Comparison of ENCODE assay signal across 8 cellular contexts in the genomic region with DNA sequence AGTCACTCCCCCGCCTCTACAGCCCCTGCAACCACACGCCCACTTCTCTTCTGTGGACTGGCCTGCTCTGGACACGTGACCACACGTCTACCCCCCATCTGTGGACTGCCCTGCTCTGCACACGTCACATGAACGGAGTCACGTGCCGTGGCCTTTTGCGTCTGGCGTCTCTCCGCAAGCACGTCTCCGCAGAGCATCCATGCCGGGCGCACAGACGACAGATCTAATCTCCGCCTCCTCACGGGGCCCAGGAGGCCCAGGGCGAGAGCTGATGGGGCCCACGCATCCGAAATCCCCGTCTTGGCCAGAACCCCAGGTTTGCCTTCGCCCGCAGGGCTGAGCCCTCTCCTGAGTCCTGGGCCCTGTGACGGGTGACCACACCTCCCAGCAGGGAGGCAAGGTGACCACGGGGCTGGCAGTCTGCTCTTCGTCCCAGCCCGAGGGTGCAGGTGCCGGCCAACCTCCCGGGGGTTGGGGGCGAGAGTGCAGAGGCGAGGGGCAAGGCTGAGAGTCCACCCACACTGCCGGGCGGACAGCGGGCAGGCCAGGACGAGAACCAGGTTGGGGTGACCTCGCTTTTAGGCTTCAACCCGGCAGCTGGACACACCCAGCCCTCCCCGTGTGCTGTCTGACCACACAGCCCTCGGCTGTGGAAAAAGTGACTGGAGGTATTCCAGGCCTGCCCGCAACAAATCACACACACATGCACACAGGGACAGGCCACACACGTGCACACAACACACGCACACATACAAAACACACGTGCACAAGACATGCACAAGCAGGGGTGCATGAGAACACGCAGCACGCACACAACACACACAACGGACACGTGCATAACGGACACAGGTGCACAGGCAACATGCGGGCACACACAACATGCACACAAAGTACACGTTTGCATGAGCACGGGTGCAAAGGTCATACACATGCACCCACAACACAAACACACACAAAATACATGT. TPM values are rescaled to one million over a fixed set of nuclear protein-coding genes. Genes with fewer than 3 reads are reported as not detected.
DNase-seq lines count a peak whose midpoint lies in the region; ATAC-seq and TF ChIP-seq lines count a peak whose summit lies in the region.

No MANE protein-coding gene starts in this region.

- CTCF ChIA-PET in activated naive CD4-positive, alpha-beta T cell treated with anti-CD3 and anti-CD28 coated beads, Interleukin-2, amount 10 ng/mL, durations not matched to agents 7 days and 5 days (lab: Charles Lee): no interaction called here

- H3K27ac ChIP-seq in angular gyrus (ENCODE audit: low read depth, low read length): peak overlapping the region; percentile 85
- H3K27ac ChIP-seq in right lobe of liver: peak overlapping the region; percentile 36 to 83 (median 79)
- no peak overlapping the region for H3K27ac ChIP-seq in upper lobe of right lung

- no peak overlapping the region for H3K27ac Mint-ChIP-seq in activated naive CD4-positive, alpha-beta T cell treated with anti-CD3 and anti-CD28 coated beads, Interleukin-2, amount 10 ng/mL, durations not matched to agents 7 days and 5 days
- H3K27ac Mint-ChIP-seq in activated naive CD4-positive, alpha-beta T cell treated with anti-CD3 and anti-CD28 coated beads, Interleukin-2, amount 50 U/mL, for 72 hours: peak overlapping the region in 1 of 2 donors; percentile 82

- H3K4me3 Mint-ChIP-seq in activated naive CD4-positive, alpha-beta T cell treated with anti-CD3 and anti-CD28 coated beads, Interleukin-2, amount 10 ng/mL, durations not matched to agents 7 days and 5 days: peak overlapping the region; percentile 0

- TF ChIP-seq CTCF in right lobe of liver (IDR thresholded peaks at IDR 0.05) (no peak), upper lobe of right lung (IDR thresholded peaks at IDR 0.05) (no peak)

- peaks cover 16% of the 10 kb centered on the region for H3K36me3 Mint-ChIP-seq in activated naive CD4-positive, alpha-beta T cell treated with anti-CD3 and anti-CD28 coated beads, Interleukin-2, amount 10 ng/mL, durations not matched to agents 7 days and 5 days
- peaks cover 0 to 15% of the 10 kb centered on the region in 2 donors for H3K36me3 Mint-ChIP-seq in activated naive CD4-positive, alpha-beta T cell treated with anti-CD3 and anti-CD28 coated beads, Interleukin-2, amount 50 U/mL, for 72 hours

- peaks cover 38% of the 10 kb centered on the region for H3K4me1 Mint-ChIP-seq in activated naive CD4-positive, alpha-beta T cell treated with anti-CD3 and anti-CD28 coated beads, Interleukin-2, amount 10 ng/mL, durations not matched to agents 7 days and 5 days

- H3K4me1 ChIP-seq in right lobe of liver (peaks cover 0 to 48% (median 22%) of the 10 kb centered on the region in 4 donors), upper lobe of right lung (peaks cover 51% of the 10 kb centered on the region)

- no peak for TF ChIP-seq POLR2A in right lobe of liver (IDR thresholded peaks at IDR 0.05)

- ATAC-seq in activated naive CD4-positive, alpha-beta T cell treated with anti-CD3 and anti-CD28 coated beads, Interleukin-2, amount 50 U/mL, for 72 hours: no peak
- ATAC-seq in right lobe of liver: peak in 1 of 4 donors; percentile 0
- ATAC-seq in upper lobe of right lung: no peak

- WGBS in right lobe of liver (ENCODE audit: insufficient coverage, low coverage, low lambda C conversion rate, missing lambda C conversion rate): 60% methylated on average over 28 of the region's 52 CpGs

- H3K4me3 ChIP-seq in right lobe of liver (no peak overlapping the region), upper lobe of right lung (no peak overlapping the region)

- no peaks in the 10 kb centered on the region for H3K9me3 Mint-ChIP-seq in activated naive CD4-positive, alpha-beta T cell treated with anti-CD3 and anti-CD28 coated beads, Interleukin-2, amount 10 ng/mL, durations not matched to agents 7 days and 5 days
- no peaks in the 10 kb centered on the region for H3K9me3 Mint-ChIP-seq in activated naive CD4-positive, alpha-beta T cell treated with anti-CD3 and anti-CD28 coated beads, Interleukin-2, amount 50 U/mL, for 72 hours

- peaks cover under 1% of the 10 kb centered on the region for H3K27me3 Mint-ChIP-seq in activated naive CD4-positive, alpha-beta T cell treated with anti-CD3 and anti-CD28 coated beads, Interleukin-2, amount 10 ng/mL, durations not matched to agents 7 days and 5 days

- H3K9me3 ChIP-seq in right lobe of liver: no peaks in the 10 kb centered on the region
- no peaks in the 10 kb centered on the region for H3K9me3 ChIP-seq in upper lobe of right lung

- H3K36me3 ChIP-seq in right lobe of liver: no peaks in the 10 kb centered on the region
- H3K36me3 ChIP-seq in upper lobe of right lung: peaks cover 8% of the 10 kb centered on the region

- H3K27me3 ChIP-seq in right lobe of liver (no peaks in the 10 kb centered on the region), upper lobe of right lung (no peaks in the 10 kb centered on the region)

- no peak for DNase-seq in activated naive CD4-positive, alpha-beta T cell treated with anti-CD3 and anti-CD28 coated beads, Interleukin-2, amount 10 ng/mL, durations not matched to agents 7 days and 5 days
- DNase-seq in activated naive CD4-positive, alpha-beta T cell treated with anti-CD3 and anti-CD28 coated beads, Interleukin-2, amount 50 U/mL, for 72 hours (ENCODE audit: low spot score in 2 of 2): no peak
- DNase-seq in right lobe of liver (peak in 2 of 3 donors; percentile 45 to 56), upper lobe of right lung (peak; percentile 69), SIG-M5 treated with dmso at 0.1 percent for 504 hours (lab: John Stamatoyannopoulos, UW; ENCODE audit: unreplicated experiment) (no peak), KG1 (lab: John Stamatoyannopoulos, UW) (no peak), NCI-H2107 treated with DMSO at 0.1 percent for 48 hours (lab: John Stamatoyannopoulos, UW; ENCODE audit: unreplicated experiment) (no peak)

- intact Hi-C loops in right lobe of liver (cut with DNase I): no loop called here
- intact Hi-C loops in upper lobe of right lung (cut with DNase I): loop anchor here (10.0 kb wide), 1 partner anchor 45 kb away; no protein-coding TSS in a partner anchor

RNA-seq across cellular contexts. Expression of a gene that starts 3.9 kb away (rescaled TPM):
- total RNA-seq in activated naive CD4-positive, alpha-beta T cell treated with anti-CD3 and anti-CD28 coated beads, Interleukin-2, amount 50 U/mL, for 72 hours: 100 to 1,000 TPM; 113 to 144 TPM
- 10 to 100 TPM; 21.5 to 54.4 (median 25.5) TPM for total RNA-seq in right lobe of liver
- 125 TPM for total RNA-seq in upper lobe of right lung

RNA-seq across cellular contexts. Expression of a gene that starts 35.4 kb away (rescaled TPM):
- total RNA-seq in activated naive CD4-positive, alpha-beta T cell treated with anti-CD3 and anti-CD28 coated beads, Interleukin-2, amount 50 U/mL, for 72 hours: 10 to 100 TPM; 73.1 to 86.4 TPM
- total RNA-seq in right lobe of liver (10 to 100 TPM; 23.8 to 34.0 (median 29.5) TPM), upper lobe of right lung (51.8 TPM)

Comparison
In these comparisons a context has a peak if more than half of its experiments do, and no peak if none do; other contexts are left out.
1. DNase-seq: peak in right lobe of liver (2 of 3) and upper lobe of right lung (single experiment); none in activated naive CD4-positive, alpha-beta T cell treated with anti-CD3 and anti-CD28 coated beads, Interleukin-2, amount 10 ng/mL, durations not matched to agents 7 days and 5 days (single experiment), activated naive CD4-positive, alpha-beta T cell treated with anti-CD3 and anti-CD28 coated beads, Interleukin-2, amount 50 U/mL, for 72 hours (0 of 2), SIG-M5 treated with dmso at 0.1 percent for 504 hours (single experiment), KG1 (single experiment) and NCI-H2107 treated with DMSO at 0.1 percent for 48 hours (single experiment).